In genomic region chr2:109647636-109648035, GRCh38 we compare ENCODE assay signal across 13 cellular contexts. TPM values are rescaled to one million over a fixed set of nuclear protein-coding genes. Genes with fewer than 3 reads are reported as not detected.
A peak's percentile ranks its signal among the peaks of the same experiment; 100 is the strongest.
DNase-seq lines count a peak whose midpoint lies in the region; ATAC-seq and TF ChIP-seq lines count a peak whose summit lies in the region.
"Had no signal": no experiment of that assay in that cellular context is flagged by ENCODE, and none has a peak within 500 bp of the region (broad histone marks: within the 10 kb centered on the region; RNA-seq: fewer than 3 reads in every experiment).

No MANE protein-coding gene starts in this region.

- no peak overlapping the region for H2BK15ac ChIP-seq in mesenchymal stem cell (ENCODE audit: low read depth, poor library complexity, severe bottlenecking)

- H3K4me2 ChIP-seq in mesenchymal stem cell (ENCODE audit: low read length, poor library complexity, severe bottlenecking): no peak overlapping the region

- H2BK120ac ChIP-seq in mesenchymal stem cell (ENCODE audit: low read depth, low read length): no peak overlapping the region

- no peaks in the 10 kb centered on the region for H3K9me3 Mint-ChIP-seq in MCF 10A (ENCODE audit: unreplicated experiment)
- H3K9me3 Mint-ChIP-seq: activated naive CD4-positive, alpha-beta T cell treated with anti-CD3 and anti-CD28 coated beads for 36 hours; dendritic cell treated with granulocyte-macrophage colony-stimulating factor and Interleukin-4, amounts not matched to agents 40 ng/mL and 50 ng/mL, for 4 days had no signal

- H3K4ac ChIP-seq in mesenchymal stem cell (ENCODE audit: low read depth in 1 of 2, low read length in 2 of 2): no peak overlapping the region

- peak overlapping the region; percentile 67 for H3K9ac ChIP-seq in mesenchymal stem cell (ENCODE audit: low read length)

- H3K4me3 ChIP-seq in breast epithelium (no peak overlapping the region), astrocyte of the spinal cord (ENCODE audit: low read depth, low read length) (no peak overlapping the region), mesenchymal stem cell (ENCODE audit: insufficient read depth in 1 of 2, low read depth in 1 of 2, low read length in 2 of 2) (peak overlapping the region in 1 of 2 experiments; percentile 62), aorta (ENCODE audit: low read length in 2 of 2) (no peak overlapping the region)

- H3K27ac ChIP-seq in breast epithelium (peak overlapping the region; percentile 35 to 71), mesenchymal stem cell (ENCODE audit: low read length, poor library complexity, severe bottlenecking) (peak overlapping the region; percentile 33), aorta (ENCODE audit: low read depth in 1 of 2, low read length in 2 of 2) (peak overlapping the region in 1 of 2 donors; percentile 79)
- H3K27ac ChIP-seq: 22Rv1, foreskin keratinocyte had no signal

- POLR2A ChIA-PET in MCF 10A (lab: Yijun Ruan, JAX): no interaction called here

- no peak overlapping the region for H3K14ac ChIP-seq in mesenchymal stem cell (ENCODE audit: low read length in 2 of 2)

- H3K9me3 ChIP-seq in breast epithelium (no peaks in the 10 kb centered on the region), mesenchymal stem cell (ENCODE audit: control insufficient read depth, low read length) (no peaks in the 10 kb centered on the region), aorta (ENCODE audit: control insufficient read depth, low read length) (no peaks in the 10 kb centered on the region)

- H3K18ac ChIP-seq in mesenchymal stem cell (ENCODE audit: low read depth in 1 of 2, low read length in 2 of 2): no peak overlapping the region

- H4K8ac ChIP-seq in mesenchymal stem cell (ENCODE audit: low read length): no peak overlapping the region

- H2AFZ ChIP-seq in mesenchymal stem cell (ENCODE audit: low read depth, low read length): no peak overlapping the region

- peak; percentile 56 for ATAC-seq in aorta (ENCODE audit: low FRiP score)
- ATAC-seq: foreskin keratinocyte had no signal

- whole genome bisulfite sequencing in mesenchymal stem cell: 92% methylated on average over 7 of the region's 7 CpGs
- 21 to 23% methylated on average over 7 of the region's 7 CpGs for WGBS in aorta, 2 donors

- no peak overlapping the region for H3K23ac ChIP-seq in mesenchymal stem cell (ENCODE audit: low read length in 2 of 2)

- H3K79me1 ChIP-seq in mesenchymal stem cell (replicated peaks; ENCODE audit: low read length, poor library complexity, severe bottlenecking): no peaks in the 10 kb centered on the region

- no peak for TF ChIP-seq CTCF in breast epithelium (IDR thresholded peaks at IDR 0.05)
- TF ChIP-seq CTCF in MCF 10A (IDR thresholded peaks at IDR 0.05; ENCODE audit: unreplicated experiment): no peak
- no peak for TF ChIP-seq CTCF in astrocyte of the spinal cord (IDR thresholded peaks at IDR 0.05; ENCODE audit: low read depth, low read length)

- CTCF ChIA-PET in MCF 10A (lab: Yijun Ruan, JAX): no interaction called here

- H3K4me1 Mint-ChIP-seq in MCF 10A (ENCODE audit: insufficient read depth, unreplicated experiment): no peaks in the 10 kb centered on the region
- H3K4me1 Mint-ChIP-seq: naive B cell had no signal

- in situ Hi-C loops in astrocyte of the spinal cord (cut with HindIII; ENCODE audit: low sequenced_read_pairs): no loop called here

- no peak overlapping the region for H2AK5ac ChIP-seq in mesenchymal stem cell (ENCODE audit: low read length, severe bottlenecking)

- peaks cover 0 to 17% of the 10 kb centered on the region in 2 donors for H3K4me1 ChIP-seq in breast epithelium
- peaks cover 11% of the 10 kb centered on the region for H3K4me1 ChIP-seq in mesenchymal stem cell (ENCODE audit: control insufficient read depth, insufficient read depth, low read depth, low read length)
- H3K4me1 ChIP-seq in aorta (ENCODE audit: control insufficient read depth in 1 of 2, insufficient read depth in 2 of 2, low read length in 2 of 2): no peaks in the 10 kb centered on the region
- H3K4me1 ChIP-seq: foreskin keratinocyte had no signal

- no peaks in the 10 kb centered on the region for H3K27me3 Mint-ChIP-seq in MCF 10A (ENCODE audit: insufficient read depth, unreplicated experiment)

- intact Hi-C loops in breast epithelium (cut with DNase I; ENCODE audit: low total_unique reads) (no loop called here), MCF 10A (cut with micrococcal nuclease) (no loop called here), aorta (cut with DNase I) (loop anchor here (2.0 to 5.0 kb wide), 3 partner anchors 33 to 50 kb away; partner anchors contain the start of gene SOWAHC (in 1 of the 2))

- H3K27ac Mint-ChIP-seq in MCF 10A (ENCODE audit: low read depth, unreplicated experiment): no peak overlapping the region
- H3K27ac Mint-ChIP-seq: dendritic cell treated with granulocyte-macrophage colony-stimulating factor and Interleukin-4, amounts not matched to agents 40 ng/mL and 50 ng/mL, for 4 days; naive B cell had no signal

- H3K36me3 ChIP-seq in breast epithelium (no peaks in the 10 kb centered on the region), mesenchymal stem cell (ENCODE audit: control insufficient read depth in 1 of 2, insufficient read depth in 2 of 2, low read depth in 1 of 2, low read length in 2 of 2) (no peaks in the 10 kb centered on the region), aorta (ENCODE audit: control insufficient read depth in 1 of 2, insufficient read depth in 2 of 2, low read length in 1 of 2) (no peaks in the 10 kb centered on the region)

- H3K4me3 Mint-ChIP-seq in MCF 10A (ENCODE audit: unreplicated experiment): no peak overlapping the region
- H3K4me3 Mint-ChIP-seq: activated naive CD4-positive, alpha-beta T cell treated with anti-CD3 and anti-CD28 coated beads for 36 hours; dendritic cell treated with granulocyte-macrophage colony-stimulating factor and Interleukin-4, amounts not matched to agents 40 ng/mL and 50 ng/mL, for 4 days; naive B cell had no signal

- H2BK12ac ChIP-seq in mesenchymal stem cell (ENCODE audit: low read length in 2 of 2): peak overlapping the region in 1 of 2 experiments; percentile 39

- H2BK5ac ChIP-seq in mesenchymal stem cell (ENCODE audit: low read depth, low read length, poor library complexity, severe bottlenecking): no peak overlapping the region

- TF ChIP-seq POLR2A in breast epithelium (IDR thresholded peaks at IDR 0.05): no peak

- no TSS peak for BruUV-seq in MCF 10A (replicated peaks; lab: Mats Ljungman, UMichigan)

- H3K27me3 ChIP-seq in breast epithelium (no peaks in the 10 kb centered on the region), mesenchymal stem cell (ENCODE audit: control insufficient read depth in 1 of 2, insufficient read depth in 1 of 2, low read length in 2 of 2) (no peaks in the 10 kb centered on the region), aorta (ENCODE audit: control insufficient read depth in 1 of 2, insufficient read depth in 2 of 2, low read length in 1 of 2) (no peaks in the 10 kb centered on the region)
- H3K27me3 ChIP-seq: foreskin keratinocyte had no signal

- DNase-seq in breast epithelium (ENCODE audit: low spot score in 2 of 2) (no peak), MCF 10A (ENCODE audit: unreplicated experiment) (no peak), astrocyte of the spinal cord (ENCODE audit: low read depth, low spot score) (peak; percentile 22), mesenchymal stem cell (peak; percentile 37), aorta (peak; percentile 81 to 84), NCI-H1105 (lab: John Stamatoyannopoulos, UW) (no peak), NCI-H1930 (lab: John Stamatoyannopoulos, UW) (no peak), NCI-H1436 (lab: John Stamatoyannopoulos, UW) (no peak)
- DNase-seq: activated naive CD4-positive, alpha-beta T cell treated with anti-CD3 and anti-CD28 coated beads for 36 hours; naive B cell had no signal

- no peaks in the 10 kb centered on the region for H3K36me3 Mint-ChIP-seq in MCF 10A (ENCODE audit: insufficient read depth, unreplicated experiment)
- H3K36me3 Mint-ChIP-seq: naive B cell had no signal

- no peak overlapping the region for H4K91ac ChIP-seq in mesenchymal stem cell (ENCODE audit: low read length)

RNA-seq across cellular contexts. Expression of gene SOWAHC, which starts 33.5 kb away (rescaled TPM):
- total RNA-seq in breast epithelium: 10 to 100 TPM in 2 of 3 donors, 1 to 10 TPM in 1; 9.1 to 18.4 (median 14.7) TPM
- total RNA-seq in MCF 10A (2022): 25.6 and 35.3 TPM in 2 replicates
- 5.7 TPM for polyA plus RNA-seq in mesenchymal stem cell (2013, experiment 1 of 2)
- 6.0 TPM for polyA plus RNA-seq in mesenchymal stem cell (2013, experiment 2 of 2)
- 10 to 100 TPM; 12.0 to 15.0 TPM for total RNA-seq in aorta
- polyA plus RNA-seq in aorta: 1 to 10 TPM; 5.6 to 7.9 TPM

RNA-seq across cellular contexts. Expression of gene SEPTIN10, which starts 33.9 kb away (rescaled TPM):
- total RNA-seq in breast epithelium (100 to 1,000 TPM in 2 of 3 donors, 10 to 100 TPM in 1; 93.5 to 116 (median 100) TPM), MCF 10A (2022) (78.9 and 105 TPM in 2 replicates), aorta (100 to 1,000 TPM; 127 to 132 TPM)
- polyA plus RNA-seq in mesenchymal stem cell (2013, experiment 1 of 2): 59.2 TPM
- polyA plus RNA-seq in mesenchymal stem cell (2013, experiment 2 of 2): 61.1 TPM
- polyA plus RNA-seq in aorta: 10 to 100 TPM; 80.3 to 86.6 TPM

Comparison
In these comparisons a context has a peak if more than half of its experiments do, and no peak if none do; other contexts are left out.
1. DNase-seq: peak in astrocyte of the spinal cord (single experiment), mesenchymal stem cell (single experiment) and aorta (2 of 2); none in breast epithelium (0 of 2), MCF 10A (single experiment), NCI-H1105 (single experiment), NCI-H1930 (0 of 2) and NCI-H1436 (single experiment).
2. intact Hi-C loops: an anchor here in aorta (2.0 to 5.0 kb wide); none called in breast epithelium and MCF 10A.